ENCODE assay signal across 8 cellular contexts in the genomic region with DNA sequence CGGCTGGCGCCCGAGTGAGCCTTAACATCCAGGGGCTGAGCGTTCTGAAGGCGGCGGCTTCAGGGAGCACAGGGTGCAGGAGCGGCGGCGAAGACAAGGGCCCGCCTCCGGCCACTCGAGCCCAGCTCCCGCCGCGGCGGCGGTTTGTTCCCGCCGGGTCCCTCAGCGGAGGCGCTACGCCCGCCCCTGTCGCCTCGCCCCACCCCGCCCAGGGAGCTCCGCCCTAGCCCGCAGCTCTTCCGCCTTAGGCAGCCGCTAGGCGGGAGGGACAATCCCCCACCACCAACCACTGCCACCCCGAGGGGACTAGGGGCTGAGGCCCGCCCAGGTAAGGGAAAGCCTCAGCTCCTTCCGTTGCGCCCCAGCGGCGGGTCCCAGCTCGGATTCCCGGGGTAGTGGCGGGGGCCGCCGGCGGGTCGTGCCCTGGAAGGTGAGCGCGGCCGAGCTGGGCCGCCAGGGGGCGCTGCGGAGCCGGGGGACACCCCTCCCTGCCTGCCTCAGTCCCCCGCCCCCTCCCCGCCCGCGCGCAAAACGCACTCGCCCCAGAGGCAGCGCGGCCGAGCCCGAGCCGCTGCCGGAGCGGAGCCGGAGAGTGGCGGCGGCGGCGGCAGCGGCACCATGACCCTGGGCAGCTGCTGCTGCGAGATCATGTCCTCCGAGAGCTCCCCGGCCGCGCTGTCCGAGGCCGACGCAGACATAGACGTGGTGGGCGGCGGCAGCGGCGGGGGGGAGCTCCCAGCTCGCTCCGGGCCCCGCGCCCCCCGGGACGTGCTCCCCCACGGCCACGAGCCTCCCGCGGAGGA. TPM values are rescaled to one million over a fixed set of nuclear protein-coding genes. Genes with fewer than 3 reads are reported as not detected.
A peak's percentile ranks its signal among the peaks of the same experiment; 100 is the strongest.
DNase-seq lines count a peak whose midpoint lies in the region; ATAC-seq and TF ChIP-seq lines count a peak whose summit lies in the region.

A gene (plus strand): TSS at position 527 of the 803 bp plus-strand sequence. CDS start 92 bp downstream, at position 619.

- peaks cover 24% of the 10 kb centered on the region for H3K27me3 Mint-ChIP-seq in activated B cell treated with CpG ODN at 0.5 μM for 24 hours

- CTCF ChIA-PET in activated B cell treated with CpG ODN at 0.5 μM for 24 hours (lab: Charles Lee), result interaction anchor here (0.6 to 2.7 kb wide), 16 partner anchors 12 to 289 kb away, joined by 3 to 16 read pairs (median 4); a partner anchor contains a TSS

- H3K9me3 Mint-ChIP-seq in activated B cell treated with CpG ODN at 0.5 μM for 24 hours, result no peaks in the 10 kb centered on the region

- POLR2A ChIA-PET in activated B cell treated with CpG ODN at 0.5 μM for 24 hours (lab: Charles Lee), result interaction anchor here (0.6 to 1.6 kb wide), 5 partner anchors 50 to 1305 kb away, joined by 3 to 7 read pairs (median 6); a partner anchor contains a TSS

- intact Hi-C loops in activated B cell treated with CpG ODN at 0.5 μM for 24 hours (cut with micrococcal nuclease), result loop anchor here (1.0 to 5.0 kb wide), 7 partner anchors 8 to 289 kb away; a partner anchor contains a TSS
- intact Hi-C loops in left colon (cut with DNase I, micrococcal nuclease), result loop anchor here in 1 of 2 donors (5.0 kb wide), 1 partner anchor 275 kb away; no protein-coding TSS in a partner anchor

- peaks cover 30% of the 10 kb centered on the region for H3K4me1 Mint-ChIP-seq in activated B cell treated with CpG ODN at 0.5 μM for 24 hours

- ATAC-seq in GM18868 (IDR thresholded peaks at IDR 0.05; ENCODE audit: unreplicated experiment) (peak; percentile 85), HG03097 (IDR thresholded peaks at IDR 0.05; ENCODE audit: low FRiP score, unreplicated experiment) (peak; percentile 78), activated B cell treated with CpG ODN at 0.5 μM for 24 hours (ENCODE audit: low read depth) (peak; percentile 92), left colon (peak; percentile 69)

- H3K36me3 Mint-ChIP-seq in activated B cell treated with CpG ODN at 0.5 μM for 24 hours (ENCODE audit: low read depth), result no peaks in the 10 kb centered on the region

- H3K27ac Mint-ChIP-seq in activated B cell treated with CpG ODN at 0.5 μM for 24 hours, result peak within 1 kb of the TSS; percentile 70

- peak; percentile 44 for DNase-seq in AG09319 (ENCODE audit: extremely low read depth, low read depth)
- DNase-seq in NCI-H2196 treated with DMSO at 0.1 percent for 48 hours (lab: John Stamatoyannopoulos, UW; ENCODE audit: unreplicated experiment), result peak; percentile 68
- DNase-seq in activated B cell treated with CpG ODN at 0.5 μM for 24 hours, result peak; percentile 97
- DNase-seq in cerebellar cortex (ENCODE audit: low spot score), result peak; percentile 74
- peak; percentile 91 to 94 for DNase-seq in left colon
- peak; percentile 93 to 94 for DNase-seq in stimulated activated CD4-positive, alpha-beta T cell treated with anti-CD3 and anti-CD28 coated beads, Interleukin-2, amount 100 ng/mL, for 24 hours

- peak within 1 kb of the TSS; percentile 88 for H3K4me3 Mint-ChIP-seq in activated B cell treated with CpG ODN at 0.5 μM for 24 hours

- peak; percentile 53 for TF ChIP-seq CTCF in AG09319 (IDR thresholded peaks at IDR 0.05; ENCODE audit: low read depth, low read length)
- peak; percentile 77 for TF ChIP-seq CTCF in activated B cell treated with CpG ODN at 0.5 μM for 24 hours (IDR thresholded peaks at IDR 0.05)

RNA-seq across cellular contexts. Expression of the gene that starts here (rescaled TPM):
- total RNA-seq in activated B cell treated with CpG ODN at 0.5 μM for 24 hours (0.10 and 0.20 TPM in 2 replicates), left colon (10 to 100 TPM; 16.1 to 20.7 TPM)

Comparison
In these comparisons a context has a peak if more than half of its experiments do, and no peak if none do; other contexts are left out.
1. Peak in every context shown above with its lines: DNase-seq and ATAC-seq.
2. RNA of the gene that starts here (total RNA-seq): 16.1 to 20.7 TPM in left colon; 0.10 to 0.20 TPM in activated B cell treated with CpG ODN at 0.5 μM for 24 hours; every median in the first group is over 10 times any median in the second.
3. Peak in DNase-seq and ATAC-seq in activated B cell treated with CpG ODN at 0.5 μM for 24 hours; RNA of the gene not detected or under 1 TPM.
4. DNase-seq: peak in every context shown above with its lines; median percentile 97 in activated B cell treated with CpG ODN at 0.5 μM for 24 hours; 94 in stimulated activated CD4-positive, alpha-beta T cell treated with anti-CD3 and anti-CD28 coated beads, Interleukin-2, amount 100 ng/mL, for 24 hours; 92 in left colon; 74 in cerebellar cortex; 68 in NCI-H2196 treated with DMSO at 0.1 percent for 48 hours; 44 in AG09319.